In genomic region chr1:79705218-79705617, GRCh38 we compare ENCODE assay signal across 31 cellular contexts.
"Had no signal": no experiment of that assay in that cellular context is flagged by ENCODE, and none has a peak within 500 bp of the region (broad histone marks: within the 10 kb centered on the region; RNA-seq: fewer than 3 reads in every experiment).

No MANE protein-coding gene starts in this region.

- H3K27me3 Mint-ChIP-seq: activated CD4-positive, alpha-beta memory T cell treated with anti-CD3 and anti-CD28 coated beads for 36 hours; activated CD4-positive, alpha-beta T cell treated with anti-CD3 and anti-CD28 coated beads, Interleukin-2, amount 10 ng/mL, durations not matched to agents 7 days and 5 days; activated naive CD8-positive, alpha-beta T cell treated with anti-CD3 and anti-CD28 coated beads, Interleukin-2, amount 50 U/mL, for 24 hours; T-cell had no signal

- H3K9me3 ChIP-seq: ascending aorta, body of pancreas had no signal

- H3K27ac ChIP-seq: ascending aorta, body of pancreas, VCaP had no signal

- H3K4me3 ChIP-seq: ascending aorta, body of pancreas had no signal

- H3K36me3 Mint-ChIP-seq: activated CD4-positive, alpha-beta memory T cell treated with anti-CD3 and anti-CD28 coated beads for 36 hours; T-cell had no signal

- FAIRE-seq: bronchial epithelial cell, TTC549 had no signal

- DNase-seq: activated CD4-positive, alpha-beta memory T cell treated with anti-CD3 and anti-CD28 coated beads for 36 hours; activated CD4-positive, alpha-beta T cell treated with anti-CD3 and anti-CD28 coated beads, Interleukin-2, amount 10 ng/mL, durations not matched to agents 7 days and 5 days; activated CD4-positive, CD25-positive, alpha-beta regulatory T cell; activated CD8-positive, alpha-beta memory T cell treated with anti-CD3 and anti-CD28 coated beads for 24 hours; activated effector memory CD4-positive, alpha-beta T cell treated with anti-CD3 and anti-CD28 coated beads, Interleukin-2, amount 50 U/mL, for 16 hours; activated naive CD4-positive, alpha-beta T cell treated with Interleukin-2 at 50 U/mL for 16 hours; activated naive CD8-positive, alpha-beta T cell treated with anti-CD3 and anti-CD28 coated beads, Interleukin-2, amount 50 U/mL, for 24 hours; activated T-cell treated with anti-CD3 and anti-CD28 coated beads, Interleukin-2, amount 50 U/mL, for 4 hours; amniotic stem cell; body of pancreas; central memory CD4-positive, alpha-beta T cell; Kasumi-1; NCI-H1048; NCI-H146; NCI-H187 treated with DMSO at 0.1 percent for 48 hours; NCI-H2081 treated with DMSO at 0.1 percent for 48 hours; NCI-H2171; NCI-H226; NCI-H526 treated with DMSO at 0.1 percent for 48 hours; NCI-H82; NK-92 treated with Interleukin-12 subunit alpha and Interleukin-12 subunit beta, amount 100 ng/mL, for 24 hours; PC-3; SHP77 treated with DMSO at 0.1 percent for 48 hours; T-cell; T-helper 2 cell; T1000 had no signal

- H3K4me1 Mint-ChIP-seq: activated CD4-positive, alpha-beta T cell treated with anti-CD3 and anti-CD28 coated beads, Interleukin-2, amount 10 ng/mL, durations not matched to agents 7 days and 5 days; activated naive CD8-positive, alpha-beta T cell treated with anti-CD3 and anti-CD28 coated beads, Interleukin-2, amount 50 U/mL, for 24 hours; T-cell had no signal

- ATAC-seq: activated naive CD4-positive, alpha-beta T cell treated with anti-CD3 and anti-CD28 coated beads, Interleukin-2, amount 50 U/mL, for 72 hours; activated naive CD8-positive, alpha-beta T cell treated with anti-CD3 and anti-CD28 coated beads, Interleukin-2, amount 50 U/mL, for 24 hours; activated T-cell treated with anti-CD3 and anti-CD28 coated beads, Interleukin-2, amount 50 U/mL, for 4 hours; body of pancreas; PC-3; T-cell had no signal

- H3K27ac Mint-ChIP-seq: activated CD4-positive, alpha-beta memory T cell treated with anti-CD3 and anti-CD28 coated beads for 36 hours; activated CD4-positive, alpha-beta T cell treated with anti-CD3 and anti-CD28 coated beads, Interleukin-2, amount 10 ng/mL, durations not matched to agents 7 days and 5 days; activated naive CD4-positive, alpha-beta T cell treated with anti-CD3 and anti-CD28 coated beads, Interleukin-2, amount 50 U/mL, for 72 hours; activated naive CD8-positive, alpha-beta T cell treated with anti-CD3 and anti-CD28 coated beads, Interleukin-2, amount 50 U/mL, for 24 hours; T-cell had no signal

- H3K36me3 ChIP-seq: ascending aorta had no signal

- H3K27me3 ChIP-seq: ascending aorta, body of pancreas had no signal

- H3K4me3 Mint-ChIP-seq: activated CD4-positive, alpha-beta memory T cell treated with anti-CD3 and anti-CD28 coated beads for 36 hours; activated CD4-positive, alpha-beta T cell treated with anti-CD3 and anti-CD28 coated beads, Interleukin-2, amount 10 ng/mL, durations not matched to agents 7 days and 5 days; activated naive CD8-positive, alpha-beta T cell treated with anti-CD3 and anti-CD28 coated beads, Interleukin-2, amount 50 U/mL, for 24 hours; activated T-cell treated with anti-CD3 and anti-CD28 coated beads, Interleukin-2, amount 50 U/mL, for 4 hours; T-cell had no signal

- H3K4me1 ChIP-seq: ascending aorta, body of pancreas had no signal
